In genomic region chr3:115784739-115785571, GRCh38 we compare ENCODE assay signal across 8 cellular contexts.
DNase-seq lines count a peak whose midpoint lies in the region; ATAC-seq and TF ChIP-seq lines count a peak whose summit lies in the region.

No MANE protein-coding gene starts in this region.

- peak overlapping the region; percentile 95 for H3K9ac ChIP-seq in neural cell (ENCODE audit: low read length)

- H3K9me3 ChIP-seq in SJSA1 (replicated peaks) (no peaks in the 10 kb centered on the region), neural cell (ENCODE audit: low read length) (no peaks in the 10 kb centered on the region)

- H3K27me3 Mint-ChIP-seq in activated naive CD4-positive, alpha-beta T cell treated with anti-CD3 and anti-CD28 coated beads, Interleukin-2, amount 50 U/mL, for 24 hours = no peaks in the 10 kb centered on the region

- TF ChIP-seq RAD21 in neural cell (conservative IDR thresholded peaks at IDR 0.05) = no peak

- H3K27ac ChIP-seq in SJSA1 (peak overlapping the region; percentile 89), neural cell (ENCODE audit: low read length) (peak overlapping the region; percentile 95)

- no peak for TF ChIP-seq CTCF in neural cell (IDR thresholded peaks at IDR 0.05; ENCODE audit: poor library complexity, severe bottlenecking)

- peaks cover 24% of the 10 kb centered on the region for H3K4me1 Mint-ChIP-seq in activated naive CD4-positive, alpha-beta T cell treated with anti-CD3 and anti-CD28 coated beads, Interleukin-2, amount 50 U/mL, for 24 hours

- H3K27me3 ChIP-seq in SJSA1 (replicated peaks) (no peaks in the 10 kb centered on the region), neural cell (ENCODE audit: insufficient read depth, low read depth, low read length) (no peaks in the 10 kb centered on the region)

- peak overlapping the region; percentile 69 for H3K4me2 ChIP-seq in neural cell (ENCODE audit: low read length)

- peak overlapping the region; percentile 40 for H2AFZ ChIP-seq in neural cell (ENCODE audit: low read depth, low read length)

- H3K4me3 ChIP-seq in SJSA1 = peak overlapping the region; percentile 51
- peak overlapping the region; percentile 67 for H3K4me3 ChIP-seq in neural cell (ENCODE audit: low read length)

- H3K36me3 Mint-ChIP-seq in activated naive CD4-positive, alpha-beta T cell treated with anti-CD3 and anti-CD28 coated beads, Interleukin-2, amount 50 U/mL, for 24 hours = no peaks in the 10 kb centered on the region

- peaks cover 3% of the 10 kb centered on the region for H3F3A ChIP-seq in neural cell (ENCODE audit: insufficient read depth, low read length, poor library complexity, severe bottlenecking)

- H4K20me1 ChIP-seq in neural cell (ENCODE audit: insufficient read depth) = no peaks in the 10 kb centered on the region

- peak overlapping the region; percentile 87 for H3K27ac Mint-ChIP-seq in activated naive CD4-positive, alpha-beta T cell treated with anti-CD3 and anti-CD28 coated beads, Interleukin-2, amount 50 U/mL, for 24 hours

- H3K36me3 ChIP-seq in SJSA1 (no peaks in the 10 kb centered on the region), neural cell (ENCODE audit: insufficient read depth, low read length) (no peaks in the 10 kb centered on the region)

- H3K9me3 Mint-ChIP-seq in activated naive CD4-positive, alpha-beta T cell treated with anti-CD3 and anti-CD28 coated beads, Interleukin-2, amount 50 U/mL, for 24 hours = no peaks in the 10 kb centered on the region

- H3K79me2 ChIP-seq in neural cell (replicated peaks; ENCODE audit: insufficient read depth, low read length) = no peaks in the 10 kb centered on the region

- H3K9me2 ChIP-seq in neural cell (ENCODE audit: insufficient read depth, low read length) = no peaks in the 10 kb centered on the region

- H3K4me1 ChIP-seq in SJSA1 (replicated peaks) = peaks cover 37% of the 10 kb centered on the region

- H3K4me3 Mint-ChIP-seq in activated naive CD4-positive, alpha-beta T cell treated with anti-CD3 and anti-CD28 coated beads, Interleukin-2, amount 50 U/mL, for 24 hours = peak overlapping the region; percentile 83

- DNase-seq in activated naive CD4-positive, alpha-beta T cell treated with Interleukin-2 at 50 U/mL for 16 hours = no peak
- DNase-seq in SJSA1 (ENCODE audit: low read depth in 1 of 2, low spot score in 2 of 2) (peak; percentile 43 to 59), epidermal melanocyte (ENCODE audit: insufficient read length, low spot score) (peak; percentile 49), UCSD-AML1 (lab: John Stamatoyannopoulos, UW; ENCODE audit: unreplicated experiment) (no peak)

- TF ChIP-seq EP300 in neural cell (conservative IDR thresholded peaks at IDR 0.05; ENCODE audit: poor library complexity, severe bottlenecking) = peak; percentile 80

- ATAC-seq in GM21447 (IDR thresholded peaks at IDR 0.05; ENCODE audit: unreplicated experiment) (no peak), GM21737 (IDR thresholded peaks at IDR 0.05; ENCODE audit: unreplicated experiment) (no peak)

TF ChIP-seq in neural cell, 6 proteins besides CTCF, POLR2A, EP300 and RAD21:
- TF ChIP-seq REST (IDR thresholded peaks at IDR 0.05; ENCODE audit: borderline replicate concordance) (peak; percentile 34), SMC3 (conservative IDR thresholded peaks at IDR 0.05; ENCODE audit: poor library complexity) (peak; percentile 56), EZH2 (IDR thresholded peaks at IDR 0.05; ENCODE audit: borderline replicate concordance, insufficient read depth, low read length, poor library complexity, severe bottlenecking) (no peak), POLR2AphosphoS5 (IDR thresholded peaks at IDR 0.05) (no peak), MXI1 (conservative IDR thresholded peaks at IDR 0.05; ENCODE audit: poor library complexity, severe bottlenecking) (peak; percentile 53), TAF1 (IDR thresholded peaks at IDR 0.05; ENCODE audit: low read depth) (peak; percentile 5)

Comparison
In these comparisons a context has a peak if more than half of its experiments do, and no peak if none do; other contexts are left out.
1. DNase-seq: peak in SJSA1 (2 of 2) and epidermal melanocyte (single experiment); none in activated naive CD4-positive, alpha-beta T cell treated with Interleukin-2 at 50 U/mL for 16 hours (single experiment) and UCSD-AML1 (single experiment).